Comparison of ENCODE assay signal across 10 cellular contexts in genomic region chr2:62852254-62852653, GRCh38.
"Had no signal": no experiment of that assay in that cellular context is flagged by ENCODE, and none has a peak within 500 bp of the region (broad histone marks: within the 10 kb centered on the region; RNA-seq: fewer than 3 reads in every experiment).

No MANE protein-coding gene starts in this region.

- H3K4me3 Mint-ChIP-seq: HFFc6, IgD-negative memory B cell had no signal

- FAIRE-seq: HTR-8/SVneo had no signal

- ATAC-seq: HCT116 had no signal

- H3K27me3 Mint-ChIP-seq: IgD-negative memory B cell had no signal

- H3K27ac Mint-ChIP-seq: HFFc6, IgD-negative memory B cell had no signal

- H3K4me3 ChIP-seq: GM23248, HAP-1 had no signal

- H3K27ac ChIP-seq: GM23248, KMS-11 had no signal

- H3K4me2 ChIP-seq: KMS-11 had no signal

- DNase-seq: GM23248, GOT3, H7, HFFc6, KBM-7 had no signal
